In the genomic region with DNA sequence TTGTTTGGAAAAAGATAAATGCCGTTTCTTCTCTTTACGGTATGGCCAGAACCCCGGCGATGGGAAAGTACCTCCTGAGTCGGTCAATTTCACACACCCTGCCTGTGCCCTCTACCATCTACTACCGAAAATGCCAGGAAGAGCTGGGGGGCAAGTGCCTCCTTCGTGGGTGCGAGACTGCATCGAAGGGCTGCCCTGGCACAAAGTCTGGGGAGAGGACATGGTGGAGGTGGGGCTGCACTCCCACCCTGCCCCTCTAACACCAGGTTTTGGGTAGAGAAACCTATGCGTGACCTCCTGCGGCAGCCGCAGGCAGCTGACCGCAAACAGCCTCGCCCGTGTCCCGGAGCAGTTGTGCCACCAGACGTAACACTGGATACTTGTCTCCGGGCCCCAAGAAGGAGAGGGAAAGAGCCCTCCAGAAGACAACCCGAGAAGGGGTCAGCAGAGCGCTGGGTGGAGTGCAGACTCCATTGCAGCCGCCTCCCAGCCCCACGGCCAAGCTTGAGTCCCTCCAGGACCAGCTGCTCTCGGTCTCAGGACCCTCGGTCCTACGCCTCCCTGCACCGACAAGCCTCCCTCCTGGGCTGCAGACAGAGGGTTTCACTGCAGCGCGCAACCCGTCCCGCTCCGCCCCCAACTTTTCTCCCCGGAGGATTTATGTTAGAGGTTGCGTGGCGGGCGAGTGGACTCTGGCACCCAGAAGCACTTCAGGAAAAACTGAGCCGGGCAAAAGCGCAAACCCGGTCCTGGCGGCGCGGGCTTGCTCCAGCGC, we compare ENCODE assay signal across 9 cellular contexts. TPM values are rescaled to one million over a fixed set of nuclear protein-coding genes. Genes with fewer than 3 reads are reported as not detected.
DNase-seq lines count a peak whose midpoint lies in the region; ATAC-seq and TF ChIP-seq lines count a peak whose summit lies in the region.
"Had no signal": no experiment of that assay in that cellular context is flagged by ENCODE, and none has a peak within 500 bp of the region (broad histone marks: within the 10 kb centered on the region; RNA-seq: fewer than 3 reads in every experiment).

No MANE protein-coding gene starts in this region.

- no peak overlapping the region for H2BK12ac ChIP-seq in trophoblast cell (ENCODE audit: low read length)

- no peaks in the 10 kb centered on the region for H3K36me3 ChIP-seq in trophoblast cell (ENCODE audit: control insufficient read depth in 1 of 2, insufficient read depth in 2 of 2, low read length in 2 of 2)

- H2AFZ ChIP-seq in trophoblast cell (ENCODE audit: insufficient read depth, low read length, poor library complexity), result no peak overlapping the region

- H2BK120ac ChIP-seq in trophoblast cell (ENCODE audit: insufficient read depth, low read length, poor library complexity), result no peak overlapping the region

- no peak overlapping the region for H2BK5ac ChIP-seq in trophoblast cell (ENCODE audit: low read depth, low read length, poor library complexity)

- TF ChIP-seq CTCF in foreskin fibroblast (IDR thresholded peaks at IDR 0.05; ENCODE audit: low read depth, low read length), result no peak

- peak; percentile 44 for ATAC-seq in SK-N-SH treated with all-trans-retinoic acid at 6 μM for 48 hours
- ATAC-seq in HG03457 (IDR thresholded peaks at IDR 0.05; ENCODE audit: unreplicated experiment), result no peak
- no peak for ATAC-seq in GM19023 (IDR thresholded peaks at IDR 0.05; ENCODE audit: unreplicated experiment)

- H3K4me3 ChIP-seq in foreskin fibroblast (ENCODE audit: low read depth in 1 of 2, low read length in 2 of 2) (peak overlapping the region; percentile 67 to 75), trophoblast cell (ENCODE audit: low read depth, low read length) (peak overlapping the region; percentile 82)

- H4K91ac ChIP-seq in trophoblast cell (ENCODE audit: low read depth, low read length), result no peak overlapping the region

- H3K4me1 ChIP-seq in trophoblast cell (ENCODE audit: control insufficient read depth in 1 of 2, insufficient read depth in 2 of 2, low read length in 2 of 2), result peaks cover 9 to 25% of the 10 kb centered on the region in 2 experiments

- peak overlapping the region; percentile 98 for H3K4me2 ChIP-seq in trophoblast cell (ENCODE audit: low read length)

- H3K9me3 ChIP-seq in trophoblast cell (ENCODE audit: insufficient read depth, low read depth, low read length), result peaks cover 7% of the 10 kb centered on the region

- peaks cover 63% of the 10 kb centered on the region for H3K27me3 ChIP-seq in trophoblast cell (ENCODE audit: insufficient read depth, low read length)

- no peak overlapping the region for H3K23ac ChIP-seq in trophoblast cell (ENCODE audit: low read length)

- H3K14ac ChIP-seq in trophoblast cell (ENCODE audit: low read length), result no peak overlapping the region

- H3K79me2 ChIP-seq in trophoblast cell (ENCODE audit: control insufficient read depth, insufficient read depth, low read length, poor library complexity), result peaks cover 4% of the 10 kb centered on the region

- H4K12ac ChIP-seq in trophoblast cell (ENCODE audit: low read depth, low read length), result no peak overlapping the region

- no peak overlapping the region for H3K27ac ChIP-seq in trophoblast cell (ENCODE audit: low read depth, low read length)

- no peak overlapping the region for H3K18ac ChIP-seq in trophoblast cell (ENCODE audit: low read length)

- peak; percentile 46 for DNase-seq in Daoy (ENCODE audit: low read depth)
- DNase-seq in foreskin fibroblast, result peak in 1 of 2 donors; percentile 26
- no peak for DNase-seq in trophoblast cell
- DNase-seq in NOMO-1 (lab: John Stamatoyannopoulos, UW; ENCODE audit: unreplicated experiment in 2 of 2), result no peak
- no peak for DNase-seq in medulla oblongata (ENCODE audit: extremely low spot score)

- H2AK5ac ChIP-seq in trophoblast cell (ENCODE audit: low read length), result no peak overlapping the region

- WGBS in trophoblast cell (ENCODE audit: extremely low coverage, insufficient coverage, insufficient read length), result no CpG with 5 or more reads among the region's 42 CpGs

- no peak overlapping the region for H3K4ac ChIP-seq in trophoblast cell (ENCODE audit: low read depth, low read length)

- no peak overlapping the region for H3K9ac ChIP-seq in trophoblast cell (ENCODE audit: low read length)

- H4K8ac ChIP-seq in trophoblast cell (ENCODE audit: low read depth, low read length), result no peak overlapping the region

- H3K79me1 ChIP-seq in trophoblast cell (ENCODE audit: low read length), result peaks cover 4% of the 10 kb centered on the region

TF ChIP-seq in SK-N-SH treated with all-trans-retinoic acid at 6 μM for 48 hours, 23 proteins besides CTCF, POLR2A, EP300 and RAD21:
- TF ChIP-seq GLIS3 (CRISPR knock-in tag; IDR thresholded peaks at IDR 0.05), result no peak
- TF ChIP-seq ZC3H10 (CRISPR knock-in tag; IDR thresholded peaks at IDR 0.05), result no peak
- TF ChIP-seq BACH2 (CRISPR knock-in tag; IDR thresholded peaks at IDR 0.05; ENCODE audit: borderline replicate concordance), result no peak
- no peak for TF ChIP-seq PATZ1 (CRISPR knock-in tag; IDR thresholded peaks at IDR 0.05; ENCODE audit: borderline replicate concordance)
- no peak for TF ChIP-seq ZNF8 (CRISPR knock-in tag; IDR thresholded peaks at IDR 0.05)
- TF ChIP-seq, protein P1, sequence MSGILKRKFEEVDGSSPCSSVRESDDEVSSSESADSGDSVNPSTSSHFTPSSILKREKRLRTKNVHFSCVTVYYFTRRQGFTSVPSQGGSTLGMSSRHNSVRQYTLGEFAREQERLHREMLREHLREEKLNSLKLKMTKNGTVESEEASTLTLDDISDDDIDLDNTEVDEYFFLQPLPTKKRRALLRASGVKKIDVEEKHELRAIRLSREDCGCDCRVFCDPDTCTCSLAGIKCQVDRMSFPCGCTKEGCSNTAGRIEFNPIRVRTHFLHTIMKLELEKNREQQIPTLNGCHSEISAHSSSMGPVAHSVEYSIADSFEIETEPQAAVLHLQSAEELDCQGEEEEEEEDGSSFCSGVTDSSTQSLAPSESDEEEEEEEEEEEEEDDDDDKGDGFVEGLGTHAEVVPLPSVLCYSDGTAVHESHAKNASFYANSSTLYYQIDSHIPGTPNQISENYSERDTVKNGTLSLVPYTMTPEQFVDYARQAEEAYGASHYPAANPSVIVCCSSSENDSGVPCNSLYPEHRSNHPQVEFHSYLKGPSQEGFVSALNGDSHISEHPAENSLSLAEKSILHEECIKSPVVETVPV (CRISPR knock-in tag; IDR thresholded peaks at IDR 0.05), result no peak

RNA-seq across cellular contexts. Expression of gene PRDM6, which starts 0.8 kb away (rescaled TPM):
- total RNA-seq in Daoy (2014; rRNA removed; shearing (Covaris generic)), result 0.21 and 1.3 TPM in 2 replicates
- 1.8 and 2.2 TPM in 2 replicates for polyA plus RNA-seq in trophoblast cell (2013)
- total RNA-seq: RPMI7951 had no signal

RNA-seq across cellular contexts. Expression of gene PPIC, which starts 51.7 kb away (rescaled TPM):
- total RNA-seq in Daoy (2014; rRNA removed; shearing (Covaris generic)), result 39.4 and 43.2 TPM in 2 replicates
- polyA plus RNA-seq in trophoblast cell (2013), result 37.1 and 38.1 TPM in 2 replicates
